7 cellular contexts compared by ENCODE assay signal in the genomic region with DNA sequence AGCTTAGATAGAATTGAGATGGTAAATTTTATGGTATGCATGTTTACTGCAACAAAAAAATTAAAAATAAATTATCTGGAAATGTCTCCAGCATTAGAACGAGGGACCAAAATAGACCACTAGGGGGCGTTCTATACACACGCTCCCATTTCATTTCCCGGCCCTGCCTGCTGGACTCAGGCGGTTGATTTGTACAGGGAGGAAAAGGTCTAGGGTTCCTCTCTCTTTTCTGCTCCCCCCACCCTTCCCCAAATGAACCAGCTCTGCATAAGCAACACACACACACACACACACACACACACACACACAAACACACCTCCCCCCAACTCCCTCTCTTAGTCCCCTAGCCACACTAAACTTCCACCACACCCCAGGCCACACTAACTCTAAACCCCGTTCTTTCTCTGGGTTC. TPM values are rescaled to one million over a fixed set of nuclear protein-coding genes. Genes with fewer than 3 reads are reported as not detected.
DNase-seq lines count a peak whose midpoint lies in the region; ATAC-seq and TF ChIP-seq lines count a peak whose summit lies in the region.

No MANE protein-coding gene starts in this region.

- H3K4me1 Mint-ChIP-seq in activated naive CD8-positive, alpha-beta T cell treated with anti-CD3 and anti-CD28 coated beads, Interleukin-2, amount 50 U/mL, for 24 hours = peaks cover 20% of the 10 kb centered on the region

- no peaks in the 10 kb centered on the region for H3K9me3 Mint-ChIP-seq in activated naive CD8-positive, alpha-beta T cell treated with anti-CD3 and anti-CD28 coated beads, Interleukin-2, amount 50 U/mL, for 24 hours

- H3K27ac Mint-ChIP-seq in activated naive CD8-positive, alpha-beta T cell treated with anti-CD3 and anti-CD28 coated beads, Interleukin-2, amount 50 U/mL, for 24 hours = no peak overlapping the region

- peak; percentile 82 for TF ChIP-seq CTCF in GM12872 (IDR thresholded peaks at IDR 0.05; ENCODE audit: insufficient read depth, low read depth, low read length)

- no peaks in the 10 kb centered on the region for H3K36me3 Mint-ChIP-seq in activated naive CD8-positive, alpha-beta T cell treated with anti-CD3 and anti-CD28 coated beads, Interleukin-2, amount 50 U/mL, for 24 hours (ENCODE audit: low read depth)

- intact Hi-C loops in left ventricle myocardium superior (cut with micrococcal nuclease) = loop anchor here (10.0 kb wide), 1 partner anchor 106 kb away; no protein-coding TSS in a partner anchor
- intact Hi-C loops in sciatic nerve (cut with DNase I) = no loop called here

- peak; percentile 23 for DNase-seq in NCI-H1105 (lab: John Stamatoyannopoulos, UW)
- peak; percentile 7 to 69 for DNase-seq in SW 1271 (lab: John Stamatoyannopoulos, UW)
- peak; percentile 67 for DNase-seq in activated naive CD8-positive, alpha-beta T cell treated with anti-CD3 and anti-CD28 coated beads, Interleukin-2, amount 50 U/mL, for 24 hours
- peak; percentile 42 for DNase-seq in left ventricle myocardium superior
- peak; percentile 72 for DNase-seq in sciatic nerve (ENCODE audit: low spot score)

- no peaks in the 10 kb centered on the region for H3K27me3 Mint-ChIP-seq in activated naive CD8-positive, alpha-beta T cell treated with anti-CD3 and anti-CD28 coated beads, Interleukin-2, amount 50 U/mL, for 24 hours

- ATAC-seq in activated naive CD8-positive, alpha-beta T cell treated with anti-CD3 and anti-CD28 coated beads, Interleukin-2, amount 50 U/mL, for 24 hours = peak; percentile 62
- ATAC-seq in left ventricle myocardium superior = peak; percentile 79
- peak; percentile 91 for ATAC-seq in sciatic nerve
- ATAC-seq in HG03095 (IDR thresholded peaks at IDR 0.05; ENCODE audit: unreplicated experiment) = no peak

- H3K4me3 Mint-ChIP-seq in activated naive CD8-positive, alpha-beta T cell treated with anti-CD3 and anti-CD28 coated beads, Interleukin-2, amount 50 U/mL, for 24 hours = no peak overlapping the region

RNA-seq across cellular contexts. Expression of a gene that starts 7.8 kb away (rescaled TPM):
- total RNA-seq in left ventricle myocardium superior = 2.4 TPM
- 10.1 TPM for total RNA-seq in sciatic nerve
